26 cellular contexts compared by ENCODE assay signal in the genomic region with DNA sequence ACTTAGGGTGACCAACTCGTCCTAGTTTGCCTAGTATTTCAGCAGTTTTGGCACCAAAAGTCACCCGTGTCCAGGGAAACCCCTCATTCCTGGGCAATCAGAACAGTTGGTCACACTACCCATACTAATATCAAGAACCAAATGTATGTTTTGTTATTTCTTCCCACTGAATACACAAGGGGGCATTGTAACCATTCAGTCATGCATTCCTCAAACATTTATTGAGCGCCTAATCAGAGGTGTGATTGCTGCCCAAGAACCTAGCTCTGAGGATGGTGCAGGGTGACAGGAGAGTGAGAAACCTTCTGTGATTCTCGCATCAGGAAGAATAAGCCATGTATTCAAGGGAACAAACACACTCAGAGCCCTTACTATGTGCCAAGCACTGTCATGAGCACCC.
DNase-seq lines count a peak whose midpoint lies in the region; ATAC-seq and TF ChIP-seq lines count a peak whose summit lies in the region.
"Had no signal": no experiment of that assay in that cellular context is flagged by ENCODE, and none has a peak within 500 bp of the region (broad histone marks: within the 10 kb centered on the region; RNA-seq: fewer than 3 reads in every experiment).

No MANE protein-coding gene starts in this region.

- H3K27ac ChIP-seq in GM23338 (ENCODE audit: low read depth): no peak overlapping the region
- no peak overlapping the region for H3K27ac ChIP-seq in gastroesophageal sphincter
- no peak overlapping the region for H3K27ac ChIP-seq in trophoblast cell (ENCODE audit: low read depth, low read length)
- H3K27ac ChIP-seq: BLaER1, epithelial cell of prostate, parathyroid adenoma, transverse colon had no signal

- H3K9me3 Mint-ChIP-seq in GM23338 (no peaks in the 10 kb centered on the region), chondrocyte (ENCODE audit: low read depth) (peaks cover 8% of the 10 kb centered on the region)

- no peak overlapping the region for H3K9ac ChIP-seq in trophoblast cell (ENCODE audit: low read length)
- H3K9ac ChIP-seq: BLaER1, parathyroid adenoma had no signal

- H4K8ac ChIP-seq in trophoblast cell (ENCODE audit: low read depth, low read length): no peak overlapping the region

- H3K79me1 ChIP-seq in trophoblast cell (ENCODE audit: low read length): no peaks in the 10 kb centered on the region

- TF ChIP-seq EP300 in gastroesophageal sphincter (IDR thresholded peaks at IDR 0.05): no peak

- no peak overlapping the region for H3K27ac Mint-ChIP-seq in GM23338
- H3K27ac Mint-ChIP-seq in chondrocyte (ENCODE audit: unreplicated experiment): no peak overlapping the region
- H3K27ac Mint-ChIP-seq: activated CD4-positive, alpha-beta memory T cell treated with anti-CD3 and anti-CD28 coated beads, Interleukin-2, amount 10 ng/mL, durations not matched to agents 7 days and 5 days; IgD-negative memory B cell; stimulated activated memory B cell treated with anti-CD40 and anti-IgM and Interleukin-4, amounts not matched to agents 10 μg/mL and 1 μg/mL and 100 μg/mL, for 72 hours; T-helper 17 cell had no signal

- ATAC-seq in GM23338: no peak
- ATAC-seq in gastroesophageal sphincter: no peak
- ATAC-seq: stimulated activated memory B cell treated with anti-CD40 and anti-IgM and Interleukin-4, amounts not matched to agents 10 μg/mL and 1 μg/mL and 100 μg/mL, for 72 hours; T-helper 17 cell had no signal

- H2AFZ ChIP-seq in GM23338 (no peak overlapping the region), trophoblast cell (ENCODE audit: insufficient read depth, low read length, poor library complexity) (no peak overlapping the region)
- H2AFZ ChIP-seq: parathyroid adenoma had no signal

- no peaks in the 10 kb centered on the region for H3K79me2 ChIP-seq in GM23338 (replicated peaks; ENCODE audit: insufficient read depth)
- no peaks in the 10 kb centered on the region for H3K79me2 ChIP-seq in trophoblast cell (ENCODE audit: control insufficient read depth, insufficient read depth, low read length, poor library complexity)
- H3K79me2 ChIP-seq: parathyroid adenoma had no signal

- H3K9me2 ChIP-seq in GM23338 (ENCODE audit: insufficient read depth): no peaks in the 10 kb centered on the region

- H3K4me2 ChIP-seq in GM23338: no peak overlapping the region
- H3K4me2 ChIP-seq in trophoblast cell (ENCODE audit: low read length): no peak overlapping the region
- H3K4me2 ChIP-seq: BLaER1 had no signal

- DNase-seq in NCI-H510A treated with DMSO at 0.1 percent for 48 hours (lab: John Stamatoyannopoulos, UW) (peak; percentile 41), NCI-H510A (lab: John Stamatoyannopoulos, UW) (no peak), GM23338 (ENCODE audit: low spot score) (peak; percentile 5), NCI-H69 (lab: John Stamatoyannopoulos, UW) (peak; percentile 16), chondrocyte (ENCODE audit: low spot score) (no peak), H7 (no peak), trophoblast cell (no peak)
- DNase-seq: activated CD4-positive, alpha-beta memory T cell treated with anti-CD3 and anti-CD28 coated beads, Interleukin-2, amount 10 ng/mL, durations not matched to agents 7 days and 5 days; activated CD8-positive, alpha-beta memory T cell treated with anti-CD3 and anti-CD28 coated beads, Interleukin-2, amount 50 U/mL, for 4 hours; activated naive CD4-positive, alpha-beta T cell; caudate nucleus; cortex of kidney; DMS153; effector memory CD4-positive, alpha-beta T cell; islet precursor cell; NCI-H1048; NCI-H2081; retina; T-helper 17 cell; transverse colon had no signal

- WGBS in gastroesophageal sphincter (ENCODE audit: low coverage in 1 of 2), 2 donors: 33 to 80% methylated on average over 2 of the region's 4 CpGs
- WGBS in trophoblast cell (ENCODE audit: extremely low coverage, insufficient coverage, insufficient read length): no CpG with 5 or more reads among the region's 4 CpGs

- H3K4me1 ChIP-seq in GM23338 (ENCODE audit: insufficient read depth): no peaks in the 10 kb centered on the region; the same call in 1 of the 2 replicates
- H3K4me1 ChIP-seq in gastroesophageal sphincter: no peaks in the 10 kb centered on the region
- H3K4me1 ChIP-seq in trophoblast cell (ENCODE audit: control insufficient read depth in 1 of 2, insufficient read depth in 2 of 2, low read length in 2 of 2): no peaks in the 10 kb centered on the region
- H3K4me1 ChIP-seq: BLaER1, parathyroid adenoma, transverse colon had no signal

- TF ChIP-seq CTCF in GM23338 (conservative IDR thresholded peaks at IDR 0.05; ENCODE audit: low read depth in 2 of 2) (peak in 1 of 2 experiments; percentile 32; a peak in 1 of 4 replicates), chondrocyte (IDR thresholded peaks at IDR 0.05) (peak; percentile 24), gastroesophageal sphincter (IDR thresholded peaks at IDR 0.05) (no peak)

- no peak for TF ChIP-seq POLR2A in gastroesophageal sphincter (IDR thresholded peaks at IDR 0.05)

- no peaks in the 10 kb centered on the region for H3F3A ChIP-seq in GM23338 (replicated peaks; ENCODE audit: low read depth)

- no peak overlapping the region for H3K18ac ChIP-seq in trophoblast cell (ENCODE audit: low read length)

- H3K36me3 ChIP-seq in GM23338 (ENCODE audit: insufficient read depth) (no peaks in the 10 kb centered on the region), gastroesophageal sphincter (no peaks in the 10 kb centered on the region), H7 (replicated peaks; ENCODE audit: control insufficient read depth, insufficient read depth, low read length) (no peaks in the 10 kb centered on the region), trophoblast cell (ENCODE audit: control insufficient read depth in 1 of 2, insufficient read depth in 2 of 2, low read length in 2 of 2) (no peaks in the 10 kb centered on the region)
- H3K36me3 ChIP-seq: BLaER1, transverse colon had no signal

- no peak overlapping the region for H3K4ac ChIP-seq in trophoblast cell (ENCODE audit: low read depth, low read length)

- H3K4me3 ChIP-seq in GM23338: no peak overlapping the region
- H3K4me3 ChIP-seq in gastroesophageal sphincter: no peak overlapping the region
- H3K4me3 ChIP-seq in H7 (ENCODE audit: insufficient read depth, low read depth, low read length): no peak overlapping the region
- H3K4me3 ChIP-seq in trophoblast cell (ENCODE audit: low read depth, low read length): no peak overlapping the region
- H3K4me3 ChIP-seq: BLaER1, transverse colon had no signal

- H4K20me1 ChIP-seq in GM23338 (replicated peaks; ENCODE audit: insufficient read depth): no peaks in the 10 kb centered on the region
- H4K20me1 ChIP-seq: BLaER1 had no signal

- no peaks in the 10 kb centered on the region for H3K36me3 Mint-ChIP-seq in GM23338 (ENCODE audit: low read depth)
- H3K36me3 Mint-ChIP-seq in chondrocyte (ENCODE audit: low read depth): no peaks in the 10 kb centered on the region
- H3K36me3 Mint-ChIP-seq: IgD-negative memory B cell; stimulated activated memory B cell treated with anti-CD40 and anti-IgM and Interleukin-4, amounts not matched to agents 10 μg/mL and 1 μg/mL and 100 μg/mL, for 72 hours had no signal

- peaks cover 3% of the 10 kb centered on the region; the same call in 1 of the 3 replicates for H3K4me1 Mint-ChIP-seq in GM23338
- H3K4me1 Mint-ChIP-seq in chondrocyte (ENCODE audit: low read depth): no peaks in the 10 kb centered on the region
- H3K4me1 Mint-ChIP-seq: activated CD4-positive, alpha-beta memory T cell treated with anti-CD3 and anti-CD28 coated beads, Interleukin-2, amount 10 ng/mL, durations not matched to agents 7 days and 5 days; IgD-negative memory B cell; stimulated activated memory B cell treated with anti-CD40 and anti-IgM and Interleukin-4, amounts not matched to agents 10 μg/mL and 1 μg/mL and 100 μg/mL, for 72 hours; T-helper 17 cell had no signal

- H2BK12ac ChIP-seq in trophoblast cell (ENCODE audit: low read length): no peak overlapping the region

- H3K9me3 ChIP-seq in gastroesophageal sphincter (no peaks in the 10 kb centered on the region), trophoblast cell (ENCODE audit: insufficient read depth, low read depth, low read length) (no peaks in the 10 kb centered on the region)
- H3K9me3 ChIP-seq: transverse colon had no signal

- no peak overlapping the region for H3K4me3 Mint-ChIP-seq in GM23338
- H3K4me3 Mint-ChIP-seq in chondrocyte (ENCODE audit: unreplicated experiment): no peak overlapping the region
- H3K4me3 Mint-ChIP-seq: activated CD4-positive, alpha-beta memory T cell treated with anti-CD3 and anti-CD28 coated beads, Interleukin-2, amount 10 ng/mL, durations not matched to agents 7 days and 5 days; IgD-negative memory B cell; stimulated activated memory B cell treated with anti-CD40 and anti-IgM and Interleukin-4, amounts not matched to agents 10 μg/mL and 1 μg/mL and 100 μg/mL, for 72 hours; T-helper 17 cell had no signal

- H3K14ac ChIP-seq in trophoblast cell (ENCODE audit: low read length): no peak overlapping the region

- no peak overlapping the region for H4K12ac ChIP-seq in trophoblast cell (ENCODE audit: low read depth, low read length)

- H4K91ac ChIP-seq in trophoblast cell (ENCODE audit: low read depth, low read length): no peak overlapping the region

- no peak overlapping the region for H2BK120ac ChIP-seq in trophoblast cell (ENCODE audit: insufficient read depth, low read length, poor library complexity)

- H2BK5ac ChIP-seq in trophoblast cell (ENCODE audit: low read depth, low read length, poor library complexity): no peak overlapping the region

- no peak overlapping the region for H3K23ac ChIP-seq in trophoblast cell (ENCODE audit: low read length)

- H3K27me3 ChIP-seq in GM23338 (ENCODE audit: insufficient read depth) (no peaks in the 10 kb centered on the region), gastroesophageal sphincter (no peaks in the 10 kb centered on the region), H7 (ENCODE audit: control insufficient read depth, insufficient read depth, low read length) (no peaks in the 10 kb centered on the region), trophoblast cell (ENCODE audit: insufficient read depth, low read length) (no peaks in the 10 kb centered on the region)
- H3K27me3 ChIP-seq: transverse colon had no signal

- no peak overlapping the region for H2AK5ac ChIP-seq in trophoblast cell (ENCODE audit: low read length)

- peaks cover 5% of the 10 kb centered on the region for H3K27me3 Mint-ChIP-seq in GM23338 (ENCODE audit: insufficient read depth, low read depth, poor library complexity)
- H3K27me3 Mint-ChIP-seq in chondrocyte (ENCODE audit: low read depth): no peaks in the 10 kb centered on the region
- H3K27me3 Mint-ChIP-seq: activated CD4-positive, alpha-beta memory T cell treated with anti-CD3 and anti-CD28 coated beads, Interleukin-2, amount 10 ng/mL, durations not matched to agents 7 days and 5 days; stimulated activated memory B cell treated with anti-CD40 and anti-IgM and Interleukin-4, amounts not matched to agents 10 μg/mL and 1 μg/mL and 100 μg/mL, for 72 hours; T-helper 17 cell had no signal

Comparison
In these comparisons a context has a peak if more than half of its experiments do, and no peak if none do; other contexts are left out.
1. DNase-seq: peak in NCI-H510A treated with DMSO at 0.1 percent for 48 hours (single experiment), GM23338 (single experiment) and NCI-H69 (single experiment); none in NCI-H510A (single experiment), chondrocyte (single experiment), H7 (single experiment) and trophoblast cell (0 of 2).